ENCODE assay signal across 9 cellular contexts in the genomic region with DNA sequence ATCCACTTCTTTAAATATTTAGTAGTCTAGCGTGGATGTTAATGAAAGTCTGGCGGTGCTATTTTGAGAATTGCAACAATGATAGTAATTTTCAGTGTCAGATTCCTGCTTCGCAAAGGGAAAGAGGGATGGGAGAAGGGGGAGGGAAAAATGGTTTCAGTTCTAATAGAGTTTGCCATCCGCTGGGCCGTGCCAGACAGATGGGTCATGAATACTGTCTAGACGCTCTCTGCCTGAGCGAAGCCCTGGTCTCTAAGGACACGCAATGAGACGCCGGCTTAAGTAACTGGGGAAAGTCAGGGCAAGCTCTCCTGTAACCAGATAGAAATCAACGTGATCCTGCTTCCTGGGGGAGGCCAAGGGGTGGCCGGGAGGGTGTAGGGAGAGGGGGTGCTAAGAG.
DNase-seq lines count a peak whose midpoint lies in the region; ATAC-seq and TF ChIP-seq lines count a peak whose summit lies in the region.
"Had no signal": no experiment of that assay in that cellular context is flagged by ENCODE, and none has a peak within 500 bp of the region (broad histone marks: within the 10 kb centered on the region; RNA-seq: fewer than 3 reads in every experiment).

No MANE protein-coding gene starts in this region.

- POLR2A ChIA-PET in CD4-positive, alpha-beta memory T cell (lab: Charles Lee; ENCODE audit: partially characterized antibody) = no interaction called here

- ATAC-seq in GM18870 (IDR thresholded peaks at IDR 0.05; ENCODE audit: unreplicated experiment) = no peak
- ATAC-seq: left colon had no signal

- peaks cover 30% of the 10 kb centered on the region for H3K4me1 Mint-ChIP-seq in neural crest cell
- H3K4me1 Mint-ChIP-seq in CD4-positive, alpha-beta memory T cell = peaks cover 13 to 29% (median 25%) of the 10 kb centered on the region in 4 donors

- H3K9me3 Mint-ChIP-seq in neural crest cell = no peaks in the 10 kb centered on the region
- no peaks in the 10 kb centered on the region for H3K9me3 Mint-ChIP-seq in CD4-positive, alpha-beta memory T cell

- no peaks in the 10 kb centered on the region for H3K36me3 ChIP-seq in CD4-positive, alpha-beta memory T cell (ENCODE audit: insufficient read depth, low read length)

- no peak for TF ChIP-seq CTCF in dorsolateral prefrontal cortex (IDR thresholded peaks at IDR 0.05 in 54 of 56, conservative IDR thresholded peaks at IDR 0.05 in 2 of 56; ENCODE audit: low read depth in 1 of 56, partially characterized antibody in 56 of 56)
- TF ChIP-seq CTCF in neural crest cell (conservative IDR thresholded peaks at IDR 0.05) = no peak

- DNase-seq in COR-L47 (lab: John Stamatoyannopoulos, UW) = peak; percentile 65
- peak; percentile 84 for DNase-seq in NCI-H2171 (lab: John Stamatoyannopoulos, UW)
- no peak for DNase-seq in dorsolateral prefrontal cortex
- DNase-seq in neural crest cell (ENCODE audit: low read depth, low spot score) = no peak
- no peak for DNase-seq in HUDEP-2 (lab: John Stamatoyannopoulos, UW; ENCODE audit: unreplicated experiment in 76 of 76)
- no peak for DNase-seq in CD4-positive, alpha-beta memory T cell
- DNase-seq in KG1 (lab: John Stamatoyannopoulos, UW) = no peak
- DNase-seq: left colon had no signal

- no peaks in the 10 kb centered on the region for H3K27me3 ChIP-seq in dorsolateral prefrontal cortex
- H3K27me3 ChIP-seq in CD4-positive, alpha-beta memory T cell (ENCODE audit: insufficient read depth, low read length) = no peaks in the 10 kb centered on the region

- H3K4me1 ChIP-seq in CD4-positive, alpha-beta memory T cell (ENCODE audit: insufficient read depth, low read length) = peaks cover 5% of the 10 kb centered on the region

- H3K27ac ChIP-seq in dorsolateral prefrontal cortex = peak overlapping the region in 17 of 59 donors; percentile 1 to 66 (median 39)
- no peak overlapping the region for H3K27ac ChIP-seq in CD4-positive, alpha-beta memory T cell (ENCODE audit: low read depth, low read length)

- H3K36me3 Mint-ChIP-seq in neural crest cell (ENCODE audit: low read depth) = no peaks in the 10 kb centered on the region
- peaks cover 2 to 5% of the 10 kb centered on the region in 2 donors for H3K36me3 Mint-ChIP-seq in CD4-positive, alpha-beta memory T cell

- CTCF ChIA-PET in CD4-positive, alpha-beta memory T cell (lab: Charles Lee; ENCODE audit: partially characterized antibody) = no interaction called here

- intact Hi-C loops in dorsolateral prefrontal cortex (cut with DNase I) = loop anchor here (5.0 kb wide), 2 partner anchors 50 to 225 kb away; no protein-coding TSS in a partner anchor
- intact Hi-C loops in CD4-positive, alpha-beta memory T cell (cut with micrococcal nuclease) = no loop called here

- peaks cover 39% of the 10 kb centered on the region for H3K27me3 Mint-ChIP-seq in neural crest cell (ENCODE audit: low read depth)
- no peaks in the 10 kb centered on the region for H3K27me3 Mint-ChIP-seq in CD4-positive, alpha-beta memory T cell

- no peak overlapping the region for H3K27ac Mint-ChIP-seq in neural crest cell (ENCODE audit: unreplicated experiment)
- peak overlapping the region in 1 of 7 donors; percentile 61 for H3K27ac Mint-ChIP-seq in CD4-positive, alpha-beta memory T cell

- no peaks in the 10 kb centered on the region for H3K9me3 ChIP-seq in CD4-positive, alpha-beta memory T cell (ENCODE audit: control insufficient read depth in 1 of 2, low read length in 2 of 2)

- peak overlapping the region; percentile 34 for H3K4me3 Mint-ChIP-seq in neural crest cell
- no peak overlapping the region for H3K4me3 Mint-ChIP-seq in CD4-positive, alpha-beta memory T cell

- H3K4me3 ChIP-seq in dorsolateral prefrontal cortex = peak overlapping the region in 58 of 59 donors; percentile 2 to 64 (median 39)
- no peak overlapping the region for H3K4me3 ChIP-seq in CD4-positive, alpha-beta memory T cell (ENCODE audit: low read length in 2 of 2)

Comparison
In these comparisons a context has a peak if more than half of its experiments do, and no peak if none do; other contexts are left out.
1. DNase-seq: peak in COR-L47 (single experiment) and NCI-H2171 (single experiment); none in dorsolateral prefrontal cortex (0 of 10), neural crest cell (single experiment), HUDEP-2 (0 of 76), CD4-positive, alpha-beta memory T cell (0 of 5) and KG1 (single experiment).
2. H3K4me3 ChIP-seq: peak in dorsolateral prefrontal cortex (58 of 59); none in CD4-positive, alpha-beta memory T cell (0 of 2).